Comparison of ENCODE assay signal across 8 cellular contexts in the genomic region with DNA sequence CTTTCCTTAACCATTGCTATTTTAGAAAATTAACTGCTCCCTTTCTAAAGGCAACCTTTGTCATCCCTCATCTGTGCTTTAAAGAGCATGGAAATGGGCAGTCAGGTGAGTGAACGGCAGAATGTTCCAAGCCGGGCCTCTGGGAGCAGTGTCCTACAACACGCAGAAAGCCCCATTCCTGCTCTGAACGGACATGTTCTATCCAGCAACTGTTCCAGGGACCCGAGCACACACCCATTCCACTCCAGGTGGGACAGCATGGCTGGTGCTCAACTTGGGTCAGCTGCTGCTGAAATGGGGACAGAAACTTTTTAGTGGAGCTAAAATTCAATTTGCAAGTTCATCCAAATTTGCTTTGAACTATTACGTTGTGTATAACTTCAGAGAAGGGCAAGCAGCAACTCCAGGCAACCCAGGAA. TPM values are rescaled to one million over a fixed set of nuclear protein-coding genes. Genes with fewer than 3 reads are reported as not detected.
DNase-seq lines count a peak whose midpoint lies in the region; ATAC-seq lines count a peak whose summit lies in the region.

No MANE protein-coding gene starts in this region.

- whole genome bisulfite sequencing in ectodermal cell, 2 experiments = 75 to 77% methylated on average over 6 of the region's 6 CpGs

- no peak overlapping the region for H3K27ac ChIP-seq in CD4-positive, CD25-positive, alpha-beta regulatory T cell (ENCODE audit: insufficient read depth, low read length, poor library complexity, severe bottlenecking)
- peak overlapping the region; percentile 40 for H3K27ac ChIP-seq in ectodermal cell (ENCODE audit: insufficient read depth, low read depth, low read length, poor library complexity, severe bottlenecking)
- peak overlapping the region; percentile 60 for H3K27ac ChIP-seq in naive thymus-derived CD4-positive, alpha-beta T cell (ENCODE audit: low read depth, low read length)
- no peak overlapping the region for H3K27ac ChIP-seq in effector memory CD4-positive, alpha-beta T cell (ENCODE audit: insufficient read depth, low read length, poor library complexity, severe bottlenecking)
- H3K27ac ChIP-seq in SJCRH30 = no peak overlapping the region

- H3K4me3 Mint-ChIP-seq in CD4-positive, CD25-positive, alpha-beta regulatory T cell = peak overlapping the region; percentile 41 to 79 (median 68)
- H3K4me3 Mint-ChIP-seq in naive thymus-derived CD4-positive, alpha-beta T cell = peak overlapping the region in 8 of 10 donors; percentile 20 to 81 (median 69)

- H3K27me3 Mint-ChIP-seq in CD4-positive, CD25-positive, alpha-beta regulatory T cell = no peaks in the 10 kb centered on the region
- H3K27me3 Mint-ChIP-seq in naive thymus-derived CD4-positive, alpha-beta T cell = no peaks in the 10 kb centered on the region

- no peak for ATAC-seq in CD4-positive, CD25-positive, alpha-beta regulatory T cell (ENCODE audit: low read depth in 2 of 2)
- ATAC-seq in naive thymus-derived CD4-positive, alpha-beta T cell = no peak

- DNase-seq in CD4-positive, CD25-positive, alpha-beta regulatory T cell = no peak
- peak; percentile 67 for DNase-seq in HuH-7 (ENCODE audit: low spot score)
- DNase-seq in naive thymus-derived CD4-positive, alpha-beta T cell = no peak
- no peak for DNase-seq in effector memory CD4-positive, alpha-beta T cell
- DNase-seq in SJCRH30 = no peak
- DNase-seq in globus pallidus (ENCODE audit: low spot score) = no peak
- DNase-seq in NCI-H69 (lab: John Stamatoyannopoulos, UW) = no peak

- peak overlapping the region in 2 of 3 donors; percentile 38 to 88 for H3K27ac Mint-ChIP-seq in CD4-positive, CD25-positive, alpha-beta regulatory T cell
- peak overlapping the region in 8 of 9 donors; percentile 8 to 95 (median 86) for H3K27ac Mint-ChIP-seq in naive thymus-derived CD4-positive, alpha-beta T cell

- peaks cover 9 to 38% (median 28%) of the 10 kb centered on the region in 4 donors for H3K4me1 Mint-ChIP-seq in CD4-positive, CD25-positive, alpha-beta regulatory T cell
- peaks cover 23 to 42% (median 34%) of the 10 kb centered on the region in 7 donors for H3K4me1 Mint-ChIP-seq in naive thymus-derived CD4-positive, alpha-beta T cell

- POLR2A ChIA-PET in naive thymus-derived CD4-positive, alpha-beta T cell (lab: Charles Lee) = interaction anchor here (1.3 to 3.3 kb wide), 5 partner anchors 10 to 55 kb away, joined by 4 to 20 read pairs (median 8); a partner anchor contains a TSS

- no peak overlapping the region for H3K4me3 ChIP-seq in CD4-positive, CD25-positive, alpha-beta regulatory T cell (ENCODE audit: low read depth, low read length)
- H3K4me3 ChIP-seq in ectodermal cell (ENCODE audit: insufficient read depth, low read depth, low read length) (no peak overlapping the region), SJCRH30 (no peak overlapping the region)
- no peak overlapping the region for H3K4me3 ChIP-seq in naive thymus-derived CD4-positive, alpha-beta T cell (ENCODE audit: low read length)
- H3K4me3 ChIP-seq in effector memory CD4-positive, alpha-beta T cell (ENCODE audit: insufficient read depth, low read depth, low read length, poor library complexity, severe bottlenecking) = no peak overlapping the region

- H3K9me3 ChIP-seq in CD4-positive, CD25-positive, alpha-beta regulatory T cell (ENCODE audit: control insufficient read depth in 2 of 2, low read length in 2 of 2) = no peaks in the 10 kb centered on the region
- H3K9me3 ChIP-seq in ectodermal cell (ENCODE audit: control insufficient read depth, low read length) = no peaks in the 10 kb centered on the region
- H3K9me3 ChIP-seq in naive thymus-derived CD4-positive, alpha-beta T cell (ENCODE audit: control insufficient read depth in 2 of 3, low read length in 3 of 3) = no peaks in the 10 kb centered on the region
- no peaks in the 10 kb centered on the region for H3K9me3 ChIP-seq in effector memory CD4-positive, alpha-beta T cell (ENCODE audit: control insufficient read depth, low read length)
- no peaks in the 10 kb centered on the region for H3K9me3 ChIP-seq in SJCRH30 (replicated peaks)

- peaks cover 44% of the 10 kb centered on the region for H3K36me3 ChIP-seq in CD4-positive, CD25-positive, alpha-beta regulatory T cell (ENCODE audit: control insufficient read depth, insufficient read depth, low read length)
- peaks cover 12% of the 10 kb centered on the region for H3K36me3 ChIP-seq in ectodermal cell (ENCODE audit: control insufficient read depth, insufficient read depth, low read length)
- peaks cover 5 to 54% (median 10%) of the 10 kb centered on the region in 3 experiments for H3K36me3 ChIP-seq in naive thymus-derived CD4-positive, alpha-beta T cell (ENCODE audit: control insufficient read depth in 2 of 3, insufficient read depth in 3 of 3, low read length in 3 of 3)
- H3K36me3 ChIP-seq in effector memory CD4-positive, alpha-beta T cell (ENCODE audit: control insufficient read depth, insufficient read depth, low read length) = peaks cover 43% of the 10 kb centered on the region
- H3K36me3 ChIP-seq in SJCRH30 = peaks cover 46% of the 10 kb centered on the region

- H3K27me3 ChIP-seq in CD4-positive, CD25-positive, alpha-beta regulatory T cell (ENCODE audit: control insufficient read depth, insufficient read depth, low read length) = no peaks in the 10 kb centered on the region
- H3K27me3 ChIP-seq in ectodermal cell (ENCODE audit: control insufficient read depth, insufficient read depth, low read length, poor library complexity, severe bottlenecking) (no peaks in the 10 kb centered on the region), SJCRH30 (no peaks in the 10 kb centered on the region)
- no peaks in the 10 kb centered on the region for H3K27me3 ChIP-seq in naive thymus-derived CD4-positive, alpha-beta T cell (ENCODE audit: control insufficient read depth in 2 of 2, insufficient read depth in 2 of 2, low read length in 2 of 2)
- H3K27me3 ChIP-seq in effector memory CD4-positive, alpha-beta T cell (replicated peaks; ENCODE audit: control insufficient read depth, insufficient read depth, low read length, poor library complexity, severe bottlenecking) = no peaks in the 10 kb centered on the region

- H3K36me3 Mint-ChIP-seq in CD4-positive, CD25-positive, alpha-beta regulatory T cell = peaks cover 12% of the 10 kb centered on the region
- H3K36me3 Mint-ChIP-seq in naive thymus-derived CD4-positive, alpha-beta T cell = peaks cover 0 to 27% (median 11%) of the 10 kb centered on the region in 5 donors

- peaks cover 0 to 1% (median 0%) of the 10 kb centered on the region in 7 donors for H3K9me3 Mint-ChIP-seq in CD4-positive, CD25-positive, alpha-beta regulatory T cell
- H3K9me3 Mint-ChIP-seq in naive thymus-derived CD4-positive, alpha-beta T cell = no peaks in the 10 kb centered on the region

- H3K4me1 ChIP-seq in CD4-positive, CD25-positive, alpha-beta regulatory T cell (ENCODE audit: control insufficient read depth, insufficient read depth, low read length, poor library complexity, severe bottlenecking) = peaks cover 24% of the 10 kb centered on the region
- H3K4me1 ChIP-seq in ectodermal cell (ENCODE audit: control insufficient read depth, insufficient read depth, low read length) = peaks cover 19% of the 10 kb centered on the region
- H3K4me1 ChIP-seq in naive thymus-derived CD4-positive, alpha-beta T cell (ENCODE audit: control insufficient read depth in 2 of 2, insufficient read depth in 2 of 2, low read length in 2 of 2) = peaks cover 13 to 22% of the 10 kb centered on the region in 2 donors
- peaks cover 18% of the 10 kb centered on the region for H3K4me1 ChIP-seq in effector memory CD4-positive, alpha-beta T cell (ENCODE audit: control insufficient read depth, insufficient read depth, low read length, poor library complexity, severe bottlenecking)
- H3K4me1 ChIP-seq in SJCRH30 = no peaks in the 10 kb centered on the region; the same call in 1 of the 2 replicates

- intact Hi-C loops in naive thymus-derived CD4-positive, alpha-beta T cell (cut with micrococcal nuclease) = loop anchor here (1.0 to 5.0 kb wide), 9 partner anchors 20 to 110 kb away; a partner anchor contains a TSS

- CTCF ChIA-PET in naive thymus-derived CD4-positive, alpha-beta T cell (lab: Charles Lee) = interaction anchor here (0.6 to 7.9 kb wide), 11 partner anchors 8 to 73 kb away, joined by 3 to 102 read pairs (median 5); a partner anchor contains a TSS

RNA-seq across cellular contexts. Expression of a gene that starts 26.7 kb away (rescaled TPM):
- 80.8 TPM for total RNA-seq in CD4-positive, CD25-positive, alpha-beta regulatory T cell
- polyA plus RNA-seq in CD4-positive, CD25-positive, alpha-beta regulatory T cell = 10 to 100 TPM; 30.9 to 47.8 (median 38.2) TPM
- polyA plus RNA-seq in ectodermal cell (2013, experiment 1 of 4) = 75.3 TPM
- polyA plus RNA-seq in ectodermal cell (2013, experiment 2 of 4) = 79.5 TPM
- polyA plus RNA-seq in ectodermal cell (2013, experiment 3 of 4) = 59.8 TPM
- 70.2 TPM for polyA plus RNA-seq in ectodermal cell (2013, experiment 4 of 4)
- 100 to 1,000 TPM in 2 of 5 experiments, 10 to 100 TPM in 3; 66.1 to 139 (median 77.4) TPM for total RNA-seq in naive thymus-derived CD4-positive, alpha-beta T cell
- 10 to 100 TPM; 36.6 to 58.4 TPM for polyA plus RNA-seq in naive thymus-derived CD4-positive, alpha-beta T cell
- total RNA-seq in SJCRH30 (2014; rRNA removed; shearing (Covaris generic)) = 98.5 and 108 TPM in 2 replicates

RNA-seq across cellular contexts. Expression of a gene that starts 38.0 kb away (rescaled TPM):
- 3.8 TPM for total RNA-seq in CD4-positive, CD25-positive, alpha-beta regulatory T cell
- polyA plus RNA-seq in CD4-positive, CD25-positive, alpha-beta regulatory T cell = 1 to 10 TPM in 2 of 4 donors, under 1 TPM in 2; 0.53 to 1.2 (median 1.1) TPM
- polyA plus RNA-seq in ectodermal cell (2013, experiment 1 of 4) = 24.8 TPM
- polyA plus RNA-seq in ectodermal cell (2013, experiment 2 of 4) = 24.0 TPM
- 23.4 TPM for polyA plus RNA-seq in ectodermal cell (2013, experiment 3 of 4)
- polyA plus RNA-seq in ectodermal cell (2013, experiment 4 of 4) = 26.3 TPM
- total RNA-seq in naive thymus-derived CD4-positive, alpha-beta T cell = 10 to 100 TPM in 2 of 5 experiments, 1 to 10 TPM in 3; 3.7 to 10.8 (median 7.5) TPM
- polyA plus RNA-seq in naive thymus-derived CD4-positive, alpha-beta T cell = 1 to 10 TPM in 1 of 2 donors, under 1 TPM in 1; 0.91 to 1.9 TPM
- 19.9 and 21.2 TPM in 2 replicates for total RNA-seq in SJCRH30 (2014; rRNA removed; shearing (Covaris generic))

RNA-seq across cellular contexts. Expression of a gene that starts 38.3 kb away (rescaled TPM):
- total RNA-seq in CD4-positive, CD25-positive, alpha-beta regulatory T cell = 31.9 TPM
- polyA plus RNA-seq in CD4-positive, CD25-positive, alpha-beta regulatory T cell = 10 to 100 TPM; 15.5 to 19.9 (median 17.0) TPM
- 52.0 TPM for polyA plus RNA-seq in ectodermal cell (2013, experiment 1 of 4)
- polyA plus RNA-seq in ectodermal cell (2013, experiment 2 of 4) = 61.7 TPM
- 39.5 TPM for polyA plus RNA-seq in ectodermal cell (2013, experiment 3 of 4)
- polyA plus RNA-seq in ectodermal cell (2013, experiment 4 of 4) = 44.1 TPM
- 10 to 100 TPM; 32.1 to 48.0 (median 40.7) TPM for total RNA-seq in naive thymus-derived CD4-positive, alpha-beta T cell
- 10 to 100 TPM; 19.6 to 22.9 TPM for polyA plus RNA-seq in naive thymus-derived CD4-positive, alpha-beta T cell
- 109 and 117 TPM in 2 replicates for total RNA-seq in SJCRH30 (2014; rRNA removed; shearing (Covaris generic))

RNA-seq across cellular contexts. Expression of a gene that starts 52.9 kb away (rescaled TPM):
- total RNA-seq in CD4-positive, CD25-positive, alpha-beta regulatory T cell = 4.1 TPM
- polyA plus RNA-seq in CD4-positive, CD25-positive, alpha-beta regulatory T cell = under 1 TPM in 3 of 4 donors, not detected in 1; 0.06 to 0.34 (median 0.32) TPM
- polyA plus RNA-seq in ectodermal cell (2013, experiment 1 of 4) = 0.78 TPM
- polyA plus RNA-seq in ectodermal cell (2013, experiment 2 of 4) = 0.82 TPM
- polyA plus RNA-seq in ectodermal cell (2013, experiment 3 of 4) = 0.64 TPM
- polyA plus RNA-seq in ectodermal cell (2013, experiment 4 of 4) = 0.61 TPM
- total RNA-seq in naive thymus-derived CD4-positive, alpha-beta T cell = 10 to 100 TPM in 1 of 5 experiments, 1 to 10 TPM in 4; 3.4 to 12.6 (median 5.6) TPM
- polyA plus RNA-seq in naive thymus-derived CD4-positive, alpha-beta T cell = under 1 TPM; 0.44 to 0.63 TPM
- 1.1 and 2.1 TPM in 2 replicates for total RNA-seq in SJCRH30 (2014; rRNA removed; shearing (Covaris generic))

Comparison
In these comparisons a context has a peak if more than half of its experiments do, and no peak if none do; other contexts are left out.
1. H3K27ac ChIP-seq: peak in ectodermal cell (single experiment) and naive thymus-derived CD4-positive, alpha-beta T cell (single experiment); none in CD4-positive, CD25-positive, alpha-beta regulatory T cell (single experiment), effector memory CD4-positive, alpha-beta T cell (single experiment) and SJCRH30 (single experiment).